In genomic region chr2:9142551-9143263, GRCh38 we compare ENCODE assay signal across 1 cellular context.
TF ChIP-seq lines count a peak whose summit lies in the region.

No MANE protein-coding gene starts in this region.

TF ChIP-seq in HepG2, 621 proteins besides CTCF, POLR2A, EP300 and RAD21 (continued from another document and continues in another):
- no peak for TF ChIP-seq CSRNP2 (CRISPR knock-in tag; conservative IDR thresholded peaks at IDR 0.05; ENCODE audit: low read depth)
- no peak for TF ChIP-seq ZNF441 (CRISPR knock-in tag; IDR thresholded peaks at IDR 0.05; ENCODE audit: borderline replicate concordance)
- TF ChIP-seq FOXJ3 (CRISPR knock-in tag; IDR thresholded peaks at IDR 0.05; ENCODE audit: borderline replicate concordance) = 0 out of 2 replicates have a peak, but pooled peaks have one; percentile 60
- TF ChIP-seq, protein P1, sequence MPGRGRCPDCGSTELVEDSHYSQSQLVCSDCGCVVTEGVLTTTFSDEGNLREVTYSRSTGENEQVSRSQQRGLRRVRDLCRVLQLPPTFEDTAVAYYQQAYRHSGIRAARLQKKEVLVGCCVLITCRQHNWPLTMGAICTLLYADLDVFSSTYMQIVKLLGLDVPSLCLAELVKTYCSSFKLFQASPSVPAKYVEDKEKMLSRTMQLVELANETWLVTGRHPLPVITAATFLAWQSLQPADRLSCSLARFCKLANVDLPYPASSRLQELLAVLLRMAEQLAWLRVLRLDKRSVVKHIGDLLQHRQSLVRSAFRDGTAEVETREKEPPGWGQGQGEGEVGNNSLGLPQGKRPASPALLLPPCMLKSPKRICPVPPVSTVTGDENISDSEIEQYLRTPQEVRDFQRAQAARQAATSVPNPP (CRISPR knock-in tag; IDR thresholded peaks at IDR 0.05) = peak; percentile 88; the same call in 1 of the 2 replicates
- TF ChIP-seq ZNF501 (CRISPR knock-in tag; IDR thresholded peaks at IDR 0.05) = peak; percentile 86
- TF ChIP-seq HNRNPK (IDR thresholded peaks at IDR 0.05; ENCODE audit: low read depth, low read length, poor library complexity, severe bottlenecking) = no peak
- TF ChIP-seq RAD51 (IDR thresholded peaks at IDR 0.05; ENCODE audit: borderline replicate concordance) = no peak
- no peak for TF ChIP-seq BRCA1 (CRISPR knock-in tag; IDR thresholded peaks at IDR 0.05)
- TF ChIP-seq RARG (CRISPR knock-in tag; IDR thresholded peaks at IDR 0.05; ENCODE audit: low read depth) = no peak
- no peak for TF ChIP-seq MLXIP (CRISPR knock-in tag; IDR thresholded peaks at IDR 0.05; ENCODE audit: borderline replicate concordance)
- TF ChIP-seq XRCC5 (optimal IDR thresholded peaks at IDR 0.05; ENCODE audit: low read length) = peak; percentile 84
- TF ChIP-seq ZNF703 (CRISPR knock-in tag; IDR thresholded peaks at IDR 0.05; ENCODE audit: borderline replicate concordance) = no peak
- no peak for TF ChIP-seq SSRP1 (CRISPR knock-in tag; IDR thresholded peaks at IDR 0.05)
- TF ChIP-seq ZNF225 (CRISPR knock-in tag; IDR thresholded peaks at IDR 0.05) = peak; percentile 80; the same call in 1 of the 2 replicates
- TF ChIP-seq RFX1 (IDR thresholded peaks at IDR 0.05) = no peak
- no peak for TF ChIP-seq ZNF10 (CRISPR knock-in tag; IDR thresholded peaks at IDR 0.05; ENCODE audit: borderline replicate concordance, low read depth)
- TF ChIP-seq IRF9 (CRISPR knock-in tag; IDR thresholded peaks at IDR 0.05; ENCODE audit: borderline replicate concordance) = no peak
- 0 out of 2 replicates have a peak, but pooled peaks have one; percentile 34 for TF ChIP-seq KAT8 (CRISPR knock-in tag; IDR thresholded peaks at IDR 0.05)
- no peak for TF ChIP-seq ZNF367 (CRISPR knock-in tag; IDR thresholded peaks at IDR 0.05; ENCODE audit: borderline replicate concordance)
- no peak for TF ChIP-seq ATF7-NPFF (CRISPR knock-in tag; IDR thresholded peaks at IDR 0.05; ENCODE audit: low read depth)
- no peak for TF ChIP-seq ZNF589 (CRISPR knock-in tag; conservative IDR thresholded peaks at IDR 0.05)
- TF ChIP-seq YEATS4 (CRISPR knock-in tag; IDR thresholded peaks at IDR 0.05; ENCODE audit: borderline replicate concordance) = peak; percentile 73
- no peak for TF ChIP-seq ATRX (CRISPR knock-in tag; IDR thresholded peaks at IDR 0.05; ENCODE audit: borderline replicate concordance)
- no peak; the same call in 1 of the 2 replicates for TF ChIP-seq NFATC3 (CRISPR knock-in tag; IDR thresholded peaks at IDR 0.05)
- TF ChIP-seq SRSF4 (IDR thresholded peaks at IDR 0.05; ENCODE audit: low read depth, low read length, poor library complexity, severe bottlenecking) = no peak
- TF ChIP-seq MXD4 (CRISPR knock-in tag; IDR thresholded peaks at IDR 0.05) = 0 out of 2 replicates have a peak, but pooled peaks have one; percentile 65
- no peak for TF ChIP-seq AKNA (CRISPR knock-in tag; IDR thresholded peaks at IDR 0.05; ENCODE audit: borderline replicate concordance)
- no peak for TF ChIP-seq ZNF615 (CRISPR knock-in tag; IDR thresholded peaks at IDR 0.05; ENCODE audit: borderline replicate concordance)
- no peak for TF ChIP-seq FOXA1 (IDR thresholded peaks at IDR 0.05)
- no peak for TF ChIP-seq FOXA1 (CRISPR knock-in tag; IDR thresholded peaks at IDR 0.05)
- no peak for TF ChIP-seq MZF1 (CRISPR knock-in tag; IDR thresholded peaks at IDR 0.05; ENCODE audit: borderline replicate concordance)
- TF ChIP-seq MEF2D (CRISPR knock-in tag; IDR thresholded peaks at IDR 0.05) = peak; percentile 70; the same call in 1 of the 2 replicates
- no peak for TF ChIP-seq MBNL3 (CRISPR knock-in tag; conservative IDR thresholded peaks at IDR 0.05)
- TF ChIP-seq FOXA3 (CRISPR knock-in tag; IDR thresholded peaks at IDR 0.05) = 0 out of 2 replicates have a peak, but pooled peaks have one; percentile 27
- no peak for TF ChIP-seq MTA3 (CRISPR knock-in tag; IDR thresholded peaks at IDR 0.05)
- TF ChIP-seq CENPT (CRISPR knock-in tag; IDR thresholded peaks at IDR 0.05; ENCODE audit: low read depth) = no peak
- no peak for TF ChIP-seq TCF7 (IDR thresholded peaks at IDR 0.05; ENCODE audit: low read depth)
- TF ChIP-seq ZNF430 (CRISPR knock-in tag; IDR thresholded peaks at IDR 0.05) = no peak
- TF ChIP-seq ZNF446 (CRISPR knock-in tag; IDR thresholded peaks at IDR 0.05) = no peak
- TF ChIP-seq PLSCR1 (CRISPR knock-in tag; IDR thresholded peaks at IDR 0.05; ENCODE audit: borderline replicate concordance) = no peak
- no peak for TF ChIP-seq TCF12 (IDR thresholded peaks at IDR 0.05)
- TF ChIP-seq TCF12 (CRISPR knock-in tag; IDR thresholded peaks at IDR 0.05) = no peak
- TF ChIP-seq POGZ (CRISPR knock-in tag; IDR thresholded peaks at IDR 0.05) = peak; percentile 71
- no peak for TF ChIP-seq ZNF34 (CRISPR knock-in tag; IDR thresholded peaks at IDR 0.05; ENCODE audit: borderline replicate concordance)
- TF ChIP-seq, protein P2, sequence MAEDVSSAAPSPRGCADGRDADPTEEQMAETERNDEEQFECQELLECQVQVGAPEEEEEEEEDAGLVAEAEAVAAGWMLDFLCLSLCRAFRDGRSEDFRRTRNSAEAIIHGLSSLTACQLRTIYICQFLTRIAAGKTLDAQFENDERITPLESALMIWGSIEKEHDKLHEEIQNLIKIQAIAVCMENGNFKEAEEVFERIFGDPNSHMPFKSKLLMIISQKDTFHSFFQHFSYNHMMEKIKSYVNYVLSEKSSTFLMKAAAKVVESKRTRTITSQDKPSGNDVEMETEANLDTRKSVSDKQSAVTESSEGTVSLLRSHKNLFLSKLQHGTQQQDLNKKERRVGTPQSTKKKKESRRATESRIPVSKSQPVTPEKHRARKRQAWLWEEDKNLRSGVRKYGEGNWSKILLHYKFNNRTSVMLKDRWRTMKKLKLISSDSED (CRISPR knock-in tag; IDR thresholded peaks at IDR 0.05) = no peak
- no peak for TF ChIP-seq ZNF816 (CRISPR knock-in tag; IDR thresholded peaks at IDR 0.05; ENCODE audit: borderline replicate concordance)
- no peak for TF ChIP-seq SPEN (CRISPR knock-in tag; IDR thresholded peaks at IDR 0.05; ENCODE audit: low read depth)
- no peak for TF ChIP-seq ZNF468 (CRISPR knock-in tag; IDR thresholded peaks at IDR 0.05)
- no peak for TF ChIP-seq HMG20B (CRISPR knock-in tag; conservative IDR thresholded peaks at IDR 0.05)
- TF ChIP-seq E2F2 (CRISPR knock-in tag; IDR thresholded peaks at IDR 0.05; ENCODE audit: borderline replicate concordance) = no peak
- TF ChIP-seq ZNF282 (IDR thresholded peaks at IDR 0.05; ENCODE audit: partially characterized antibody) = no peak
- TF ChIP-seq MEIS1 (CRISPR knock-in tag; IDR thresholded peaks at IDR 0.05; ENCODE audit: borderline replicate concordance) = no peak
- no peak for TF ChIP-seq ZNF550 (CRISPR knock-in tag; IDR thresholded peaks at IDR 0.05; ENCODE audit: borderline replicate concordance)
- TF ChIP-seq FOXO4 (CRISPR knock-in tag; conservative IDR thresholded peaks at IDR 0.05) = no peak
- peak; percentile 32 for TF ChIP-seq IKZF4 (CRISPR knock-in tag; IDR thresholded peaks at IDR 0.05; ENCODE audit: borderline replicate concordance, low read depth, not compliant biosample characterization)
- TF ChIP-seq ELF1 (CRISPR knock-in tag; IDR thresholded peaks at IDR 0.05) = peak; percentile 44; the same call in 1 of the 2 replicates
- TF ChIP-seq ZNF546 (CRISPR knock-in tag; conservative IDR thresholded peaks at IDR 0.05) = no peak
- TF ChIP-seq ATF1 (CRISPR knock-in tag; IDR thresholded peaks at IDR 0.05) = no peak
